8 cellular contexts compared by ENCODE assay signal in the genomic region with DNA sequence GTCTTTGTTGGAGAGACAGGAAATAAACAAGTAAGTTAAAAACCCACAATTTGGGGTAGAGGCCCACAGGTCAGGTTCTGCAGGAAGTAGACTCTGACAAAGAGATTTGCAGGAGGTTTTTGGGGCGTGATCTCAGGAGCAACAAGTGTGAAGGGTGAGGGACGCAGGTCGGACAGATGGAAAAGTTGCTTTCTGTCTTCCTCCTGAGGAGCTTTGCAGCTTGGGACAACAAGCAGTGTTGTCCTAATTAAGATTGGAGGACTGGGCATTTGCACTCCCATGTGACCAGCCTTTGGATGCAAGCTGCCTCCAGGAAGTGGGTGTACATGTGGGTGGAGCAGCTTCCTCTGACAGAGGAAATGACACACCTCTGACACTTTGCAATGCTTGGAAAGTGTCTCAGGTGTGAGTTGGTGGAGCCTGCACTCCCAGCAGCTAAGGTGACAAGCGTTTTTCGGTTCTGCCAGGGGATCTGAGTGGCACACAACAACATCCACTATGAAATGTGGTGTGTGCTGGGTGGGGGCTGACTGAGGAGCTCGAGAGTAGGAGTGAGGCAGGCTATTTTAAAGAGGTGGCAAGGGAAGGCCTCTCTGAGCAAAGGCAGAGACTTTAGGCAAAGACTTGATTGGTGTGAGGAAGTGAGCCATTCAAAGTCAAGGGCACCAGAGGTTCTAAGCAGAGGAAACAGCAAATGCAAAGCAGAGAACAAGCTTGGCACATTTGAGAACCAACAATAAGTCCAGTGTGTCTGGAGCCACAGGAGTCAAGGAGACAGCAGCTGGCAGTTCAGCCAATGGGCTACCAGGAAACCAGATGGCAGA.
DNase-seq lines count a peak whose midpoint lies in the region; ATAC-seq and TF ChIP-seq lines count a peak whose summit lies in the region.

No MANE protein-coding gene starts in this region.

- H3K27ac ChIP-seq in CD8-positive, alpha-beta memory T cell (ENCODE audit: low read depth, low read length), result peak overlapping the region; percentile 68
- H3K27ac ChIP-seq in right atrium auricular region, result peak overlapping the region; percentile 26 to 27

- peaks cover 87 to 97% (median 96%) of the 10 kb centered on the region in 3 donors for H3K4me1 Mint-ChIP-seq in CD8-positive, alpha-beta memory T cell

- no peaks in the 10 kb centered on the region for H3K27me3 Mint-ChIP-seq in CD8-positive, alpha-beta memory T cell

- peaks cover 99% of the 10 kb centered on the region for H3K4me1 ChIP-seq in CD8-positive, alpha-beta memory T cell (ENCODE audit: insufficient read depth, low read length)
- H3K4me1 ChIP-seq in right atrium auricular region, result peaks cover 0 to 16% of the 10 kb centered on the region in 2 donors

- TF ChIP-seq CTCF in right atrium auricular region (IDR thresholded peaks at IDR 0.05), result no peak

- H3K36me3 Mint-ChIP-seq in CD8-positive, alpha-beta memory T cell, result peaks cover 3 to 22% (median 10%) of the 10 kb centered on the region in 3 donors

- H3K4me3 Mint-ChIP-seq in CD8-positive, alpha-beta memory T cell, result peak overlapping the region; percentile 77 to 91 (median 83)

- H3K4me3 ChIP-seq in CD8-positive, alpha-beta memory T cell (ENCODE audit: low read length), result peak overlapping the region; percentile 54
- H3K4me3 ChIP-seq in right atrium auricular region, result no peak overlapping the region

- ATAC-seq in HG03354 (IDR thresholded peaks at IDR 0.05; ENCODE audit: poor library complexity, severe bottlenecking, unreplicated experiment) (peak; percentile 56), GM21367 (IDR thresholded peaks at IDR 0.05; ENCODE audit: unreplicated experiment) (no peak), HG03439 (IDR thresholded peaks at IDR 0.05; ENCODE audit: unreplicated experiment) (no peak)

- DNase-seq in CD8-positive, alpha-beta memory T cell, result peak; percentile 55 to 92 (median 86)
- peak; percentile 50 for DNase-seq in activated CD8-positive, alpha-beta memory T cell treated with anti-CD3 and anti-CD28 coated beads, Interleukin-2, amount 50 U/mL, for 24 hours (ENCODE audit: extremely low read depth)
- DNase-seq in right atrium auricular region (ENCODE audit: low spot score) (no peak), iPS-NIHi11 (ENCODE audit: low spot score) (no peak)
- peak; percentile 46 to 59 for DNase-seq in stimulated activated CD8-positive, alpha-beta memory T cell treated with anti-CD3 and anti-CD28 coated beads, Interleukin-4, amount 100 ng/mL, for 4 hours (ENCODE audit: low read depth in 2 of 2, low spot score in 1 of 2)

- CTCF ChIA-PET in CD8-positive, alpha-beta memory T cell (lab: Charles Lee), result interaction anchor here (0.9 to 1.8 kb wide), 7 partner anchors 16 to 248 kb away, joined by 3 to 5 read pairs (median 3); no protein-coding TSS in a partner anchor

- peak overlapping the region; percentile 94 to 100 (median 97) for H3K27ac Mint-ChIP-seq in CD8-positive, alpha-beta memory T cell

- H3K36me3 ChIP-seq in CD8-positive, alpha-beta memory T cell (ENCODE audit: insufficient read depth, low read length), result no peaks in the 10 kb centered on the region
- H3K36me3 ChIP-seq in right atrium auricular region, result no peaks in the 10 kb centered on the region

- H3K9me3 ChIP-seq in CD8-positive, alpha-beta memory T cell (ENCODE audit: low read length), result no peaks in the 10 kb centered on the region
- no peaks in the 10 kb centered on the region for H3K9me3 ChIP-seq in right atrium auricular region

- no peaks in the 10 kb centered on the region for H3K27me3 ChIP-seq in CD8-positive, alpha-beta memory T cell (ENCODE audit: insufficient read depth, low read length, poor library complexity, severe bottlenecking)
- H3K27me3 ChIP-seq in right atrium auricular region, result no peaks in the 10 kb centered on the region

- H3K9me3 Mint-ChIP-seq in CD8-positive, alpha-beta memory T cell, result no peaks in the 10 kb centered on the region

- POLR2A ChIA-PET in CD8-positive, alpha-beta memory T cell (lab: Charles Lee), result interaction anchor here (0.6 to 2.8 kb wide), 8 partner anchors 11 to 435 kb away, joined by 3 to 10 read pairs (median 4); partner anchors contain the start of gene FBXW7

Comparison
In these comparisons a context has a peak if more than half of its experiments do, and no peak if none do; other contexts are left out.
1. DNase-seq: peak in CD8-positive, alpha-beta memory T cell (5 of 5), activated CD8-positive, alpha-beta memory T cell treated with anti-CD3 and anti-CD28 coated beads, Interleukin-2, amount 50 U/mL, for 24 hours (single experiment) and stimulated activated CD8-positive, alpha-beta memory T cell treated with anti-CD3 and anti-CD28 coated beads, Interleukin-4, amount 100 ng/mL, for 4 hours (2 of 2); none in right atrium auricular region (single experiment) and iPS-NIHi11 (single experiment).